ENCODE assay signal across 17 cellular contexts in the genomic region with DNA sequence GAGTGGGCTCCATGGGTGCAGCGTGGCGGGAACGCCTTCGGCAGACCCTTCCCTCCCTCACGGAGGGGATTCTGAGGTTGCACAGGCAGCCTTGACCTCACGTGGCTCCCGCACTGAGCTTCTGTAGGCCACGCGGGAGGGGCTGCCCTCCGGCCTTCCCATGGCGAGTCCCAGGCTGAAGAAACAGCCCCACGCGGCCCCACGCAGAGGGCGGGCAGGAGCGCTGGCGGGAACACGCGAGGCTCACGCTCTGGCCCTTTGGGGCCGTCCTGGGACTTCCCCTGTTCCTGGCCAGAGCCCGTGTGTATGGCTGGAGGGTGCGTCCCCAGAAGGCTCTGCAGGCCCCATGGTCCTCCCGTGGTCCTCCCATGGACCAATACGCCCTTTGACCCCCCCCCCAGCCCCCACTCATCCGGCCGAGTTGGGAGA. TPM values are rescaled to one million over a fixed set of nuclear protein-coding genes. Genes with fewer than 3 reads are reported as not detected.
A peak's percentile ranks its signal among the peaks of the same experiment; 100 is the strongest.
DNase-seq lines count a peak whose midpoint lies in the region; ATAC-seq and TF ChIP-seq lines count a peak whose summit lies in the region.
"Had no signal": no experiment of that assay in that cellular context is flagged by ENCODE, and none has a peak within 500 bp of the region (broad histone marks: within the 10 kb centered on the region; RNA-seq: fewer than 3 reads in every experiment).

No MANE protein-coding gene starts in this region.

- H2AK5ac ChIP-seq in neuronal stem cell (ENCODE audit: low read depth, low read length) = peak overlapping the region; percentile 53

- TF ChIP-seq POLR2A in suprapubic skin (IDR thresholded peaks at IDR 0.05) = no peak

- H4K91ac ChIP-seq in neuronal stem cell (ENCODE audit: low read depth, low read length, poor library complexity) = no peak overlapping the region

- peak overlapping the region; percentile 31 for H3K14ac ChIP-seq in neuronal stem cell (ENCODE audit: low read length)

- no peaks in the 10 kb centered on the region for H3K9me3 Mint-ChIP-seq in chondrocyte (ENCODE audit: low read depth)
- H3K9me3 Mint-ChIP-seq: CD4-positive, alpha-beta T cell; HFFc6 had no signal

- H3K27me3 Mint-ChIP-seq in chondrocyte (ENCODE audit: low read depth) = peaks cover 9% of the 10 kb centered on the region
- H3K27me3 Mint-ChIP-seq: CD4-positive, alpha-beta T cell had no signal

- H3K18ac ChIP-seq in neuronal stem cell (ENCODE audit: low read length) = no peak overlapping the region

- H4K8ac ChIP-seq in neuronal stem cell (ENCODE audit: low read depth, low read length) = no peak overlapping the region

- DNase-seq in left ventricle myocardium inferior (peak; percentile 9), left cardiac atrium (no peak), chondrocyte (ENCODE audit: low spot score) (peak; percentile 76), neuronal stem cell (ENCODE audit: low spot score) (no peak), suprapubic skin (ENCODE audit: low spot score in 2 of 2) (peak; percentile 46 to 73), DMS79 treated with DMSO at 0.1 percent for 48 hours (lab: John Stamatoyannopoulos, UW) (no peak)
- DNase-seq: ACHN, BE2C, C1 segment of cervical spinal cord, GDM1, GOT3, HFFc6 had no signal

- TF ChIP-seq EP300 in suprapubic skin (IDR thresholded peaks at IDR 0.05) = no peak

- H3K4me1 ChIP-seq in left ventricle myocardium inferior (no peaks in the 10 kb centered on the region), neuronal stem cell (ENCODE audit: control insufficient read depth in 2 of 2, insufficient read depth in 1 of 2, low read depth in 1 of 2, low read length in 2 of 2) (peaks cover 0 to 4% of the 10 kb centered on the region in 2 donors), suprapubic skin (no peaks in the 10 kb centered on the region)
- H3K4me1 ChIP-seq: BE2C, Caco-2 had no signal

- no peak overlapping the region for H2BK120ac ChIP-seq in neuronal stem cell (ENCODE audit: low read depth, low read length)

- H2AFZ ChIP-seq in neuronal stem cell (ENCODE audit: low read length) = no peak overlapping the region

- no peak overlapping the region for H3K9ac ChIP-seq in neuronal stem cell (ENCODE audit: low read depth, low read length, poor library complexity)

- H3K4ac ChIP-seq in neuronal stem cell (ENCODE audit: low read length) = no peak overlapping the region

- no peak overlapping the region for H2BK5ac ChIP-seq in neuronal stem cell (ENCODE audit: low read length)

- H2BK12ac ChIP-seq in neuronal stem cell (ENCODE audit: low read length) = peak overlapping the region; percentile 30

- no peaks in the 10 kb centered on the region for H3K79me1 ChIP-seq in neuronal stem cell (ENCODE audit: low read depth, low read length)

- H3K4me2 ChIP-seq in neuronal stem cell (ENCODE audit: insufficient read depth, low read length, poor library complexity, severe bottlenecking) = no peak overlapping the region

- H3K9me3 ChIP-seq in left ventricle myocardium inferior (replicated peaks) = no peaks in the 10 kb centered on the region
- H3K9me3 ChIP-seq in neuronal stem cell (replicated peaks in 1 of 2; ENCODE audit: control insufficient read depth in 2 of 2, insufficient read depth in 1 of 2, low read depth in 1 of 2, low read length in 2 of 2) = no peaks in the 10 kb centered on the region
- no peaks in the 10 kb centered on the region for H3K9me3 ChIP-seq in suprapubic skin
- H3K9me3 ChIP-seq: BE2C, Caco-2 had no signal

- no peak overlapping the region for H3K4me3 Mint-ChIP-seq in chondrocyte (ENCODE audit: unreplicated experiment)
- H3K4me3 Mint-ChIP-seq: CD4-positive, alpha-beta T cell; HFFc6 had no signal

- no peak overlapping the region for H3K27ac ChIP-seq in left ventricle myocardium inferior (replicated peaks)
- H3K27ac ChIP-seq in neuronal stem cell (replicated peaks; ENCODE audit: low read length) = no peak overlapping the region
- no peak overlapping the region for H3K27ac ChIP-seq in suprapubic skin

- TF ChIP-seq CTCF in left ventricle myocardium inferior (IDR thresholded peaks at IDR 0.05; ENCODE audit: borderline replicate concordance) (no peak), chondrocyte (IDR thresholded peaks at IDR 0.05) (no peak), suprapubic skin (IDR thresholded peaks at IDR 0.05) (no peak)

- no peaks in the 10 kb centered on the region for H3K36me3 Mint-ChIP-seq in chondrocyte (ENCODE audit: low read depth)

- H3K27me3 ChIP-seq in left ventricle myocardium inferior (ENCODE audit: low read depth) (peaks cover 79% of the 10 kb centered on the region), neuronal stem cell (ENCODE audit: control insufficient read depth in 3 of 3, insufficient read depth in 3 of 3, low read depth in 1 of 3, low read length in 3 of 3) (peaks cover 0 to 6% (median 0%) of the 10 kb centered on the region in 3 experiments), suprapubic skin (peaks cover 65% of the 10 kb centered on the region)

- no peaks in the 10 kb centered on the region for H3K36me3 ChIP-seq in left ventricle myocardium inferior
- H3K36me3 ChIP-seq in neuronal stem cell (replicated peaks in 1 of 2; ENCODE audit: control insufficient read depth in 2 of 2, insufficient read depth in 2 of 2, low read length in 2 of 2) = no peaks in the 10 kb centered on the region
- H3K36me3 ChIP-seq in suprapubic skin = no peaks in the 10 kb centered on the region
- H3K36me3 ChIP-seq: BE2C had no signal

- intact Hi-C loops in left ventricle myocardium inferior (cut with micrococcal nuclease) = no loop called here
- intact Hi-C loops in left cardiac atrium (cut with DNase I) = no loop called here

- H2BK15ac ChIP-seq in neuronal stem cell (ENCODE audit: low read length) = no peak overlapping the region

- no peak overlapping the region for H3K23ac ChIP-seq in neuronal stem cell (ENCODE audit: low read depth, low read length, poor library complexity)

- H3K4me3 ChIP-seq in left ventricle myocardium inferior = no peak overlapping the region
- H3K4me3 ChIP-seq in neuronal stem cell (ENCODE audit: low read length in 2 of 2) = no peak overlapping the region
- no peak overlapping the region for H3K4me3 ChIP-seq in suprapubic skin

- no CpG with 5 or more reads among the region's 27 CpGs for WGBS in neuronal stem cell (ENCODE audit: extremely low coverage in 2 of 2, insufficient read length in 2 of 2, insufficient replicate concordance in 1 of 2), 2 donors
- no CpG with 5 or more reads among the region's 27 CpGs for WGBS in suprapubic skin

- no peaks in the 10 kb centered on the region for H3K4me1 Mint-ChIP-seq in chondrocyte (ENCODE audit: low read depth)

- H3K27ac Mint-ChIP-seq in chondrocyte (ENCODE audit: unreplicated experiment) = no peak overlapping the region
- H3K27ac Mint-ChIP-seq: CD4-positive, alpha-beta T cell; HFFc6 had no signal

- ATAC-seq in left cardiac atrium = no peak
- no peak for ATAC-seq in GM19452 (IDR thresholded peaks at IDR 0.05; ENCODE audit: unreplicated experiment)
- ATAC-seq: HCT116 had no signal

RNA-seq across cellular contexts. Expression of a gene that starts 21.7 kb away (rescaled TPM):
- total RNA-seq in left ventricle myocardium inferior = not detected
- not detected for total RNA-seq in left cardiac atrium
- total RNA-seq in chondrocyte = not detected in 3 replicates
- 0.08 TPM for polyA plus RNA-seq in neuronal stem cell (2013, experiment 1 of 2)
- 0.06 TPM for polyA plus RNA-seq in neuronal stem cell (2013, experiment 2 of 2)
- total RNA-seq in suprapubic skin = not detected
- total RNA-seq: Caco-2; CD4-positive, alpha-beta T cell; HFFc6; HT-29 had no signal

Comparison
In these comparisons a context has a peak if more than half of its experiments do, and no peak if none do; other contexts are left out.
1. DNase-seq: peak in left ventricle myocardium inferior (single experiment), chondrocyte (single experiment) and suprapubic skin (2 of 2); none in left cardiac atrium (single experiment), neuronal stem cell (single experiment) and DMS79 treated with DMSO at 0.1 percent for 48 hours (single experiment).